In the genomic region with DNA sequence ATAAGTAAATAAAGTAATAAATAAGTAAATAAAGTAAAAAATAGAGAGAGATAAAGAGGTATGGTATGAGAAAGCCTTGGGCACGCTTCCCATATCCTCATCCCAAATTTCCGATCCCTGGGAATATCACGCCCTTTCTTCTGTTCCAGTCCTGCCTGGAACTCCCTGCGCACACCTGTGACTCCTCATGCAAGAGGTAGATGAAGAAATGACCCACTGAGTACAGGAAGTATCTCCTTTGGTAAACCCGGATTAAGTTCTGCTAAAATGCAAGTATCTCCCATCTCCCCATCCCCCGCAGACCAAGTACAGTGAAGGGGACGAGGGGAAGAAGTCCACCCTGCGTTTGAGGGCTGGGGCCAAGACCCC, we compare ENCODE assay signal across 2 cellular contexts.
TF ChIP-seq lines count a peak whose summit lies in the region.

No MANE protein-coding gene starts in this region.

TF ChIP-seq in SK-N-SH, 30 proteins besides CTCF, POLR2A, EP300 and RAD21 (continued from another document):
- TF ChIP-seq, protein P1, sequence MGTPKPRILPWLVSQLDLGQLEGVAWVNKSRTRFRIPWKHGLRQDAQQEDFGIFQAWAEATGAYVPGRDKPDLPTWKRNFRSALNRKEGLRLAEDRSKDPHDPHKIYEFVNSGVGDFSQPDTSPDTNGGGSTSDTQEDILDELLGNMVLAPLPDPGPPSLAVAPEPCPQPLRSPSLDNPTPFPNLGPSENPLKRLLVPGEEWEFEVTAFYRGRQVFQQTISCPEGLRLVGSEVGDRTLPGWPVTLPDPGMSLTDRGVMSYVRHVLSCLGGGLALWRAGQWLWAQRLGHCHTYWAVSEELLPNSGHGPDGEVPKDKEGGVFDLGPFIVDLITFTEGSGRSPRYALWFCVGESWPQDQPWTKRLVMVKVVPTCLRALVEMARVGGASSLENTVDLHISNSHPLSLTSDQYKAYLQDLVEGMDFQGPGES (IDR thresholded peaks at IDR 0.05; ENCODE audit: low read depth, low read length) = no peak
- no peak for TF ChIP-seq MXI1 (IDR thresholded peaks at IDR 0.05; ENCODE audit: low read depth, low read length)
- no peak for TF ChIP-seq FOXM1 (IDR thresholded peaks at IDR 0.05; ENCODE audit: low read depth)
- TF ChIP-seq ELF1 (IDR thresholded peaks at IDR 0.05) = no peak
- TF ChIP-seq POLR2AphosphoS5 (IDR thresholded peaks at IDR 0.05; ENCODE audit: low read depth, low read length) = no peak
- TF ChIP-seq RCOR1 (IDR thresholded peaks at IDR 0.05; ENCODE audit: low read length) = no peak

TF ChIP-seq in SK-N-SH treated with all-trans-retinoic acid at 6 μM for 48 hours, 23 proteins besides CTCF, POLR2A, EP300 and RAD21 (continued from another document):
- TF ChIP-seq PATZ1 (CRISPR knock-in tag; IDR thresholded peaks at IDR 0.05; ENCODE audit: borderline replicate concordance) (no peak), ZFP3 (CRISPR knock-in tag; IDR thresholded peaks at IDR 0.05) (no peak), TOX (CRISPR knock-in tag; IDR thresholded peaks at IDR 0.05; ENCODE audit: borderline replicate concordance) (no peak), CREB5 (CRISPR knock-in tag; IDR thresholded peaks at IDR 0.05; ENCODE audit: low read depth) (no peak)
